ENCODE assay signal across 8 cellular contexts in the genomic region with DNA sequence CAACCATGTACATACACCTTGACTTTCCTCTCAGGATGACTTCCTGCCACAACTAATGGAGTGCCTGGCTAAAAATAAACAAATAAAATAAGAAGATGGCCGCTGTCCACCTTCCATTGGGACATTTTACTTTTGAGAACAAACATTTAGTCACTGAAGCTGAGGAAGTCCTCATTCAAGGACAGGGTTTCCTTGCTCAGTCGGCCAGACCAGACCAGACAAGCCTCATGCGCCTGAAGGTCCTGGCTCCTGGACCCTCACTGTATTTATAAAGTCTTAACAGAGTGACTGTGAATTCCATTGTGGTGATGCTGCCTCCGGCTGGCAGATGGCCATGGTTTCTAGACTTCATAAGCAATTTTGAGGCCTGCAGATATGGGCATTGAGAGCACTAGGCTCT.
DNase-seq lines count a peak whose midpoint lies in the region; ATAC-seq and TF ChIP-seq lines count a peak whose summit lies in the region.

No MANE protein-coding gene starts in this region.

- peak; percentile 96 for DNase-seq in ELR (ENCODE audit: low read depth)
- no peak for DNase-seq in T-helper 17 cell
- DNase-seq in cardiac muscle cell (ENCODE audit: low read depth in 1 of 2, low spot score in 1 of 2) = peak in 1 of 2 donors; percentile 96
- DNase-seq in sciatic nerve (ENCODE audit: low spot score) = peak; percentile 76
- no peak for DNase-seq in stimulated activated naive CD4-positive, alpha-beta T cell treated with Interleukin-2 at 50 U/mL for 16 hours (lab: John Stamatoyannopoulos, UW)
- DNase-seq in GM13976 (ENCODE audit: low spot score) = no peak

- no peaks in the 10 kb centered on the region for H3K4me1 ChIP-seq in cardiac muscle cell (ENCODE audit: low read depth)

- H3K27me3 ChIP-seq in cardiac muscle cell = no peaks in the 10 kb centered on the region

- H3K4me1 Mint-ChIP-seq in T-helper 17 cell = peaks cover 32% of the 10 kb centered on the region

- peak overlapping the region; percentile 42 for H3K27ac ChIP-seq in cardiac muscle cell

- H3K9me3 ChIP-seq in T-helper 17 cell (ENCODE audit: control insufficient read depth, low read length, poor library complexity, severe bottlenecking) = no peaks in the 10 kb centered on the region
- no peaks in the 10 kb centered on the region for H3K9me3 ChIP-seq in cardiac muscle cell (ENCODE audit: low read depth)

- H3K4me3 ChIP-seq in cardiac muscle cell = no peak overlapping the region

- ATAC-seq in T-helper 17 cell (no peak), sciatic nerve (peak; percentile 61), GM19452 (IDR thresholded peaks at IDR 0.05; ENCODE audit: unreplicated experiment) (no peak), GM18511 (IDR thresholded peaks at IDR 0.05; ENCODE audit: unreplicated experiment) (no peak)

- no peaks in the 10 kb centered on the region for H3K36me3 ChIP-seq in cardiac muscle cell

- in situ Hi-C loops in GM13976 (cut with MboI; ENCODE audit: low sequenced_read_pairs, unreplicated experiment) = no loop called here

- H3K27me3 Mint-ChIP-seq in T-helper 17 cell = no peaks in the 10 kb centered on the region

- TF ChIP-seq CTCF in cardiac muscle cell (IDR thresholded peaks at IDR 0.05; ENCODE audit: low read depth, low read length) (no peak), GM13976 (IDR thresholded peaks at IDR 0.05; ENCODE audit: borderline replicate concordance, control extremely low read depth, extremely low read depth, insufficient read depth, missing control alignments) (no peak)

- intact Hi-C loops in sciatic nerve (cut with DNase I) = no loop called here

- peak overlapping the region; percentile 83 for H3K27ac Mint-ChIP-seq in T-helper 17 cell

- no peaks in the 10 kb centered on the region for H3K36me3 Mint-ChIP-seq in T-helper 17 cell (ENCODE audit: low read depth)

- H3K4me3 Mint-ChIP-seq in T-helper 17 cell = no peak overlapping the region

Comparison
In these comparisons a context has a peak if more than half of its experiments do, and no peak if none do; other contexts are left out.
1. DNase-seq: peak in ELR (single experiment) and sciatic nerve (single experiment); none in T-helper 17 cell (0 of 3), stimulated activated naive CD4-positive, alpha-beta T cell treated with Interleukin-2 at 50 U/mL for 16 hours (single experiment) and GM13976 (single experiment).